ENCODE assay signal across 1 cellular context in the genomic region with DNA sequence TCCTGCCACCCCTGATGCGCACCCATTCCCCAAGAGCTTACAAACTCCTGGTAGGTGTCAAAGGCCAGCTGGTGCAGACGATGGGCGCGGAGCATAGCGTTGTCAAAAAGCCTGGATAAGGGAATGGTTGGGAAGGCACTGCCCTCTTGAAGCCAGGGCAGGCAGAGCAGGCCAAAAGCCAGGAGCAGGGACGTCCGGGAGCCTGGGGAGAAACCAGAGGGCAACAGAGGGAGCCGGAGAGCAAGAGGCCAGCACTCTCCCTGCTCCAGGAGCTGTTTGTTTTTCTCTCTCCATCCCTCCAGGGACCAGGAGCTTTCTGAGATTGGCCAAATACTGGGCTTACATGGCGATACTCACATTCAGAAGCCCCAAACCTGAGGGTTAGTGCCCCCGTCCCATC.
TF ChIP-seq lines count a peak whose summit lies in the region.

No MANE protein-coding gene starts in this region.

TF ChIP-seq in HEK293T, 16 proteins besides CTCF, POLR2A, EP300 and RAD21 (continued from another document):
- TF ChIP-seq, protein P1, sequence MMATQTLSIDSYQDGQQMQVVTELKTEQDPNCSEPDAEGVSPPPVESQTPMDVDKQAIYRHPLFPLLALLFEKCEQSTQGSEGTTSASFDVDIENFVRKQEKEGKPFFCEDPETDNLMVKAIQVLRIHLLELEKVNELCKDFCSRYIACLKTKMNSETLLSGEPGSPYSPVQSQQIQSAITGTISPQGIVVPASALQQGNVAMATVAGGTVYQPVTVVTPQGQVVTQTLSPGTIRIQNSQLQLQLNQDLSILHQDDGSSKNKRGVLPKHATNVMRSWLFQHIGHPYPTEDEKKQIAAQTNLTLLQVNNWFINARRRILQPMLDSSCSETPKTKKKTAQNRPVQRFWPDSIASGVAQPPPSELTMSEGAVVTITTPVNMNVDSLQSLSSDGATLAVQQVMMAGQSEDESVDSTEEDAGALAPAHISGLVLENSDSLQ (IDR thresholded peaks at IDR 0.05), result no peak
- TF ChIP-seq ZNF384 (IDR thresholded peaks at IDR 0.05), result no peak
- no peak for TF ChIP-seq FOXM1 (IDR thresholded peaks at IDR 0.05; ENCODE audit: borderline replicate concordance)
- TF ChIP-seq ELF4 (IDR thresholded peaks at IDR 0.05), result no peak
- no peak for TF ChIP-seq L3MBTL2 (conservative IDR thresholded peaks at IDR 0.05)
- TF ChIP-seq CTBP1 (IDR thresholded peaks at IDR 0.05; ENCODE audit: borderline replicate concordance), result no peak
- no peak for TF ChIP-seq SP1 (IDR thresholded peaks at IDR 0.05)
- no peak for TF ChIP-seq LEF1 (IDR thresholded peaks at IDR 0.05; ENCODE audit: borderline replicate concordance)
- TF ChIP-seq ARNT (IDR thresholded peaks at IDR 0.05), result no peak
- no peak for TF ChIP-seq FOXK2 (IDR thresholded peaks at IDR 0.05)
- no peak for TF ChIP-seq BHLHE40 (IDR thresholded peaks at IDR 0.05; ENCODE audit: borderline replicate concordance)
- TF ChIP-seq NFRKB (IDR thresholded peaks at IDR 0.05), result no peak
